Comparison of ENCODE assay signal across 8 cellular contexts in the genomic region with DNA sequence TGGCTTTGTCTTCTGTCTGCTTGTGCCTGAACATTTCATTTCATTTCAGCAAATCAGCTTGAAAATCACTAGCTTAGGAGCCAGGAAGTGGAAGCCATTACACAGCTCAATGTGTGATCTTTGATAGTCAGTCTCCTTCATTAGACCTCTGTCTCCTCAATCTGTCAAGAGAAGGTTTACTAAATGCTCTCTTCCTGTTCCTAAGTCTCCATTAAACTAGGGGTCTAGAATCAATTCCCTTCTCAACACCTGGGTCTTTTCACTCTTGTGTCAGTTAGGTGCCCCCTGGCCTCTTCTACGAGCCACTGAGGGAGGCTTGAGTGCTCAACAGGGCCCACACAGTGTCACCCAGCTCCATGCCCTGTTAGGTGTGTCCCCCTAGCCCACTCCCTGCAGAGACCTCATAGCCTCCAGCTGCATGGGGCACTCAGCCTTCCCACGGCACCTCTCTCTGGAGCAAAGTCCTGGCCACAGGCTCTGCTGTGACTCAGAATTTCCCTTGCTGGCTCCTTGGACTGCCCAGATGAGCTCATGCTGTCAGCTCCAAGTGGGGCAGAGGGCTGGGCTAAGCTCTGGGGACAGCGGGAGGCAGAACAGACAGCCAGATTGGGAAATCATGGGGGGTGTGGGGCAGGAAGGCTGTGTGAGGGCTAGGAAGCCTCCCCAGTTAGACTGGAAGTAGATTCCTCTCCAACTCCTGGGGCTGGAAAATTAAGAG.
A peak's percentile ranks its signal among the peaks of the same experiment; 100 is the strongest.
DNase-seq lines count a peak whose midpoint lies in the region; ATAC-seq and TF ChIP-seq lines count a peak whose summit lies in the region.

No MANE protein-coding gene starts in this region.

- H3K36me3 ChIP-seq in KMS-11 (ENCODE audit: insufficient read depth), result no peaks in the 10 kb centered on the region

- peak; percentile 57 for DNase-seq in 8988T
- DNase-seq in astrocyte of the spinal cord (ENCODE audit: low read depth, low spot score), result peak; percentile 98
- DNase-seq in iPS-NIHi7 (ENCODE audit: extremely low spot score), result peak; percentile 56
- peak; percentile 96 for DNase-seq in smooth muscle cell of the brain vasculature (ENCODE audit: low read depth, low spot score)
- DNase-seq in activated gamma-delta T cell (lab: John Stamatoyannopoulos, UW), result no peak
- DNase-seq in NCI-H526 (lab: John Stamatoyannopoulos, UW), result no peak

- no peak for ATAC-seq in GM21447 (IDR thresholded peaks at IDR 0.05; ENCODE audit: unreplicated experiment)

- H2AFZ ChIP-seq in KMS-11 (ENCODE audit: low read depth), result peak overlapping the region; percentile 19; the same call in 1 of the 2 replicates

- H3K9ac ChIP-seq in KMS-11, result no peak overlapping the region

- peaks cover 37% of the 10 kb centered on the region for H3K4me1 ChIP-seq in KMS-11 (ENCODE audit: low read depth, poor library complexity, severe bottlenecking)

- H4K20me1 ChIP-seq in KMS-11 (ENCODE audit: insufficient read depth), result no peaks in the 10 kb centered on the region

- H3K27me3 ChIP-seq in KMS-11 (ENCODE audit: insufficient read depth, low read depth), result no peaks in the 10 kb centered on the region

- no peaks in the 10 kb centered on the region for H3K79me2 ChIP-seq in KMS-11 (ENCODE audit: insufficient read depth, low read depth)

- TF ChIP-seq CTCF in KMS-11 (conservative IDR thresholded peaks at IDR 0.05; ENCODE audit: low read depth, low read length), result no peak
- TF ChIP-seq CTCF in astrocyte of the spinal cord (IDR thresholded peaks at IDR 0.05; ENCODE audit: low read depth, low read length), result no peak

- in situ Hi-C loops in astrocyte of the spinal cord (cut with HindIII; ENCODE audit: low sequenced_read_pairs), result no loop called here

- no peak overlapping the region for H3K4me2 ChIP-seq in KMS-11

- no peak overlapping the region for H3K27ac ChIP-seq in KMS-11

- H3K4me3 ChIP-seq in KMS-11 (IDR thresholded peaks at IDR 0.05; ENCODE audit: insufficient read depth, low read depth, low read length) (no peak overlapping the region), astrocyte of the spinal cord (ENCODE audit: low read depth, low read length) (no peak overlapping the region)

Comparison
In these comparisons a context has a peak if more than half of its experiments do, and no peak if none do; other contexts are left out.
1. DNase-seq: peak in 8988T (single experiment), astrocyte of the spinal cord (single experiment), iPS-NIHi7 (single experiment) and smooth muscle cell of the brain vasculature (single experiment); none in activated gamma-delta T cell (single experiment) and NCI-H526 (0 of 2).